In genomic region chr12:94571556-94571955, GRCh38 we compare ENCODE assay signal across 11 cellular contexts.
DNase-seq lines count a peak whose midpoint lies in the region; ATAC-seq lines count a peak whose summit lies in the region.
"Had no signal": no experiment of that assay in that cellular context is flagged by ENCODE, and none has a peak within 500 bp of the region (broad histone marks: within the 10 kb centered on the region; RNA-seq: fewer than 3 reads in every experiment).

No MANE protein-coding gene starts in this region.

- CTCF ChIA-PET in activated CD4-positive, alpha-beta memory T cell treated with anti-CD3 and anti-CD28 coated beads for 36 hours (lab: Charles Lee) = no interaction called here

- peaks cover 15% of the 10 kb centered on the region for H3K27me3 Mint-ChIP-seq in activated CD4-positive, alpha-beta memory T cell treated with anti-CD3 and anti-CD28 coated beads for 36 hours

- no peak overlapping the region for H3K4me3 Mint-ChIP-seq in activated CD4-positive, alpha-beta memory T cell treated with anti-CD3 and anti-CD28 coated beads for 36 hours
- H3K4me3 Mint-ChIP-seq: activated CD4-positive, alpha-beta T cell treated with anti-CD3 and anti-CD28 coated beads, Interleukin-2, amount 10 ng/mL, durations not matched to agents 24 days and 14 days had no signal

- no peaks in the 10 kb centered on the region for H3K4me1 Mint-ChIP-seq in activated CD4-positive, alpha-beta memory T cell treated with anti-CD3 and anti-CD28 coated beads for 36 hours (ENCODE audit: low read depth)
- H3K4me1 Mint-ChIP-seq: activated CD4-positive, alpha-beta T cell treated with anti-CD3 and anti-CD28 coated beads, Interleukin-2, amount 10 ng/mL, durations not matched to agents 24 days and 14 days had no signal

- peak; percentile 18 for DNase-seq in AG08396 (ENCODE audit: low spot score)
- DNase-seq in HS-5 (ENCODE audit: low read depth) = peak; percentile 15
- DNase-seq in astrocyte of the hippocampus (ENCODE audit: low read depth, low spot score) = peak; percentile 48
- peak; percentile 94 for DNase-seq in left lobe of liver (ENCODE audit: low spot score)
- DNase-seq in activated CD4-positive, alpha-beta memory T cell treated with anti-CD3 and anti-CD28 coated beads for 36 hours = no peak
- no peak for DNase-seq in iPS-NIHi11 (ENCODE audit: low spot score)
- DNase-seq in GM19238 (ENCODE audit: insufficient read length, low spot score) = no peak
- DNase-seq: activated CD4-positive, alpha-beta T cell treated with anti-CD3 and anti-CD28 coated beads, Interleukin-2, amount 10 ng/mL, durations not matched to agents 24 days and 14 days; central memory CD4-positive, alpha-beta T cell; left lung had no signal

- no peak overlapping the region for H3K27ac Mint-ChIP-seq in activated CD4-positive, alpha-beta memory T cell treated with anti-CD3 and anti-CD28 coated beads for 36 hours
- H3K27ac Mint-ChIP-seq: activated CD4-positive, alpha-beta T cell treated with anti-CD3 and anti-CD28 coated beads, Interleukin-2, amount 10 ng/mL, durations not matched to agents 24 days and 14 days had no signal

- H3K9me3 Mint-ChIP-seq in activated CD4-positive, alpha-beta memory T cell treated with anti-CD3 and anti-CD28 coated beads for 36 hours = no peaks in the 10 kb centered on the region
- H3K9me3 Mint-ChIP-seq: activated CD4-positive, alpha-beta T cell treated with anti-CD3 and anti-CD28 coated beads, Interleukin-2, amount 10 ng/mL, durations not matched to agents 24 days and 14 days had no signal

- ATAC-seq in left lobe of liver (peak; percentile 94), HG03378 (IDR thresholded peaks at IDR 0.05; ENCODE audit: unreplicated experiment) (no peak)
- ATAC-seq: left lung had no signal

- H3K36me3 Mint-ChIP-seq in activated CD4-positive, alpha-beta memory T cell treated with anti-CD3 and anti-CD28 coated beads for 36 hours = no peaks in the 10 kb centered on the region

- intact Hi-C loops in activated CD4-positive, alpha-beta memory T cell treated with anti-CD3 and anti-CD28 coated beads for 36 hours (cut with micrococcal nuclease) = no loop called here

- POLR2A ChIA-PET in activated CD4-positive, alpha-beta memory T cell treated with anti-CD3 and anti-CD28 coated beads for 36 hours (lab: Charles Lee) = no interaction called here

Comparison
In these comparisons a context has a peak if more than half of its experiments do, and no peak if none do; other contexts are left out.
1. DNase-seq: peak in AG08396 (single experiment), HS-5 (single experiment), astrocyte of the hippocampus (single experiment) and left lobe of liver (single experiment); none in activated CD4-positive, alpha-beta memory T cell treated with anti-CD3 and anti-CD28 coated beads for 36 hours (single experiment), iPS-NIHi11 (single experiment) and GM19238 (single experiment).